10 cellular contexts compared by ENCODE assay signal in the genomic region with DNA sequence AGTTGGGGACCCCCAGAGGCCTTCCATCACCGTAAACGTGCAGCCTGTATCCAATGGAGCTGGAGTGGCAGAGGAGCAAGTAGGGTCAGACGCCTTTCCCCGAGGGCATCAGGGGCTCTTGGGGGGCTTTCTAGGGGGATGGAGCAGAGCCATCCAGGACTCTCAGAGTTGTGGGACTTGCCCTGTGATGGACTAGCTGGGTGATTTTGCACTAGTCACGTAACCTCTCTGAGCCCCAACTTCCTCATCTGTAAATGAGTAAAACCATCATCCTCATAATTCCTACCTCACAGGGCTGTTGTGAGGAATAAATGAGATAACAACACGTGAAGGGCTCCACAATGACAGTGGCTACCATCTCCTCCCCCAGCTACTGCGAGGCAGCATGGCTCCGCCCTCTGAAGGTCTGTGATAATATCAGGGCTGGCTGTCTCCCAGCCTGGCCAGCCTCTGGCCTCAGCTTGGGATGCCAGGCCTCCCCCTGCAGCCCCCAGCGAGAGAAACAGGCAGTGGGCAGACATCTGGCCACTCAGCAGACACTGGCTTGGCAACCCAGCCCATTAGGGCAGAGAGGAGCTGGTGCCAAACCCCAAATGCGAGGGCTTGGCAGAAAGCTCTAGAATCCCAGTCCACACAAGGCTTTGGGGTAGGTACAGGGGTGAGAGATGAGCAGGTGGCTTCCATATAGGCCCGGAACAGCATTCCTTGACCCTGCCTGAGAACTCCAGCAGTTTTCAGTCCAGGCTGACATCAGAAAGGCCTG. TPM values are rescaled to one million over a fixed set of nuclear protein-coding genes. Genes with fewer than 3 reads are reported as not detected.
DNase-seq lines count a peak whose midpoint lies in the region; ATAC-seq, FAIRE-seq and TF ChIP-seq lines count a peak whose summit lies in the region.
"Had no signal": no experiment of that assay in that cellular context is flagged by ENCODE, and none has a peak within 500 bp of the region (broad histone marks: within the 10 kb centered on the region; RNA-seq: fewer than 3 reads in every experiment).

No MANE protein-coding gene starts in this region.

- H3K4me1 ChIP-seq in ascending aorta (peaks cover 5 to 15% of the 10 kb centered on the region in 2 donors), HepG2 (ENCODE audit: insufficient read depth, low read length) (peaks cover 100% of the 10 kb centered on the region), skeletal muscle tissue (ENCODE audit: control insufficient read depth in 3 of 3, insufficient read depth in 3 of 3, low read length in 3 of 3) (peaks cover 81 to 87% (median 83%) of the 10 kb centered on the region in 3 donors)

- H3K4me3 ChIP-seq in MG63 (no peak overlapping the region), ascending aorta (no peak overlapping the region), HepG2 (replicated peaks in 1 of 3; ENCODE audit: insufficient read depth in 1 of 3, low read depth in 2 of 3, low read length in 3 of 3) (peak overlapping the region in 1 of 3 experiments; percentile 65; a peak in 2 of 6 replicates), skeletal muscle tissue (ENCODE audit: low read length in 3 of 3) (peak overlapping the region; percentile 87 to 92 (median 89))
- H3K4me3 ChIP-seq: skin epidermis had no signal

- no peak overlapping the region for H3K4me3 Mint-ChIP-seq in osteocyte (ENCODE audit: unreplicated experiment)
- H3K4me3 Mint-ChIP-seq: activated T-cell treated with anti-CD3 and anti-CD28 coated beads, Interleukin-2, amount 50 U/mL, for 24 hours had no signal

- no TSS peak for BruUV-seq in HepG2 (replicated peaks; lab: Mats Ljungman, UMichigan)

- no peak for TF ChIP-seq POLR2A in HepG2 (IDR thresholded peaks at IDR 0.05; ENCODE audit: insufficient read depth in 1 of 2, low read depth in 2 of 2, low read length in 2 of 2)

- TF ChIP-seq EP300 in HepG2 (IDR thresholded peaks at IDR 0.05; ENCODE audit: low read depth in 2 of 2, low read length in 2 of 2) (no peak), HepG2 (CRISPR knock-in tag; IDR thresholded peaks at IDR 0.05; ENCODE audit: borderline replicate concordance) (no peak)

- no peaks in the 10 kb centered on the region for H3K9me3 Mint-ChIP-seq in osteocyte (ENCODE audit: unreplicated experiment)
- H3K9me3 Mint-ChIP-seq: activated T-cell treated with anti-CD3 and anti-CD28 coated beads, Interleukin-2, amount 50 U/mL, for 24 hours had no signal

- no peak for TF ChIP-seq RAD21 in HepG2 (CRISPR knock-in tag; IDR thresholded peaks at IDR 0.05)

- peak overlapping the region; percentile 64; the same call in 1 of the 2 replicates for H3K9ac ChIP-seq in HepG2 (ENCODE audit: insufficient read depth, low read depth, low read length)
- peak overlapping the region; percentile 80 to 100 (median 100) for H3K9ac ChIP-seq in skeletal muscle tissue (ENCODE audit: low read depth in 1 of 3, low read length in 3 of 3)

- POLR2A ChIA-PET in HepG2 (lab: Yijun Ruan, JAX) = interaction anchor here (0.8 to 4.4 kb wide), 12 partner anchors 7 to 206 kb away, joined by 3 to 22 read pairs (median 8); partner anchors contain the start of genes C1QTNF5, CBL, MCAM and NLRX1

- 64% methylated on average over 5 of the region's 11 CpGs for WGBS in HepG2 (ENCODE audit: low lambda C conversion rate)

- H3K36me3 ChIP-seq in MG63 (peaks cover 15% of the 10 kb centered on the region), ascending aorta (no peaks in the 10 kb centered on the region), HepG2 (replicated peaks in 1 of 2; ENCODE audit: control insufficient read depth in 1 of 2, insufficient read depth in 2 of 2, low read length in 2 of 2) (no peaks in the 10 kb centered on the region), skeletal muscle tissue (ENCODE audit: control insufficient read depth in 3 of 3, insufficient read depth in 3 of 3, low read length in 3 of 3) (peaks cover 0 to 21% (median 0%) of the 10 kb centered on the region in 3 donors)

- CTCF ChIA-PET in HepG2 (lab: Yijun Ruan, JAX; ENCODE audit: low intra/inter-chr PET ratio, low total read pairs) = interaction anchor here (1.3 to 1.8 kb wide), 5 partner anchors 18 to 100 kb away, joined by 3 to 17 read pairs (median 5); partner anchors contain the start of gene C1QTNF5

- H3K27ac ChIP-seq in ascending aorta = peak overlapping the region; percentile 21 to 62
- peak overlapping the region; percentile 68 for H3K27ac ChIP-seq in HepG2 (ENCODE audit: extremely low read length, insufficient read depth, low read length)
- peak overlapping the region; percentile 100 for H3K27ac ChIP-seq in skeletal muscle tissue (ENCODE audit: low read depth, low read length)

- peaks cover 3% of the 10 kb centered on the region for H3K4me1 Mint-ChIP-seq in osteocyte (ENCODE audit: unreplicated experiment)

- H3K27ac Mint-ChIP-seq in osteocyte (ENCODE audit: unreplicated experiment) = no peak overlapping the region
- H3K27ac Mint-ChIP-seq: activated T-cell treated with anti-CD3 and anti-CD28 coated beads, Interleukin-2, amount 50 U/mL, for 24 hours had no signal

- H3K36me3 Mint-ChIP-seq in osteocyte (ENCODE audit: unreplicated experiment) = no peaks in the 10 kb centered on the region

- in situ Hi-C loops in HepG2 (cut with HindIII; ENCODE audit: extremely low pct_ligation_motif_present, low pct_unique_long_range_greater_than_20kb) = loop anchor here (5.0 kb wide), 2 partner anchors 38 to 97 kb away; no protein-coding TSS in a partner anchor

- H3K9me3 ChIP-seq in MG63 (no peaks in the 10 kb centered on the region), ascending aorta (no peaks in the 10 kb centered on the region), HepG2 (ENCODE audit: low read length) (no peaks in the 10 kb centered on the region), skeletal muscle tissue (ENCODE audit: control insufficient read depth in 3 of 3, low read length in 3 of 3) (no peaks in the 10 kb centered on the region)

- H3K4me2 ChIP-seq in HepG2 (ENCODE audit: low read depth, low read length) = peak overlapping the region; percentile 83

- peak; percentile 51 for DNase-seq in MG63
- peak in 1 of 2 donors; percentile 54 for DNase-seq in ascending aorta (ENCODE audit: low spot score in 2 of 2)
- no peak for DNase-seq in HepG2 (ENCODE audit: low spot score)
- no peak for DNase-seq in NCI-H2227 treated with DMSO at 0.1 percent for 48 hours (lab: John Stamatoyannopoulos, UW)
- DNase-seq in GM19239 (ENCODE audit: insufficient read length, low spot score) = no peak
- DNase-seq in NCI-H1105 (lab: John Stamatoyannopoulos, UW) = no peak
- no peak for DNase-seq in osteocyte (ENCODE audit: extremely low spot score, unreplicated experiment)

- H2AFZ ChIP-seq in HepG2 (ENCODE audit: low read length) = no peak overlapping the region

- H3K79me2 ChIP-seq in HepG2 (ENCODE audit: insufficient read depth, low read length) = peaks cover 33% of the 10 kb centered on the region

- no peak for TF ChIP-seq CTCF in ascending aorta (IDR thresholded peaks at IDR 0.05)
- no peak for TF ChIP-seq CTCF in HepG2 (CRISPR knock-in tag; IDR thresholded peaks at IDR 0.05)
- TF ChIP-seq CTCF in osteocyte (IDR thresholded peaks at IDR 0.05) = no peak

- H3K27me3 Mint-ChIP-seq in osteocyte (ENCODE audit: unreplicated experiment) = peaks cover 12% of the 10 kb centered on the region

- FAIRE-seq in HepG2 (lab: Jason Lieb, UNC) = no peak
- FAIRE-seq in GM19239 (lab: Jason Lieb, UNC) = no peak

- no peak for ATAC-seq in HepG2

- H3K27me3 ChIP-seq in MG63 (no peaks in the 10 kb centered on the region), ascending aorta (no peaks in the 10 kb centered on the region), HepG2 (ENCODE audit: control insufficient read depth in 1 of 2, insufficient read depth in 2 of 2, low read length in 2 of 2) (no peaks in the 10 kb centered on the region), skeletal muscle tissue (ENCODE audit: control insufficient read depth in 3 of 3, insufficient read depth in 3 of 3, low read length in 3 of 3) (no peaks in the 10 kb centered on the region)

- H4K20me1 ChIP-seq in HepG2 (ENCODE audit: insufficient read depth, low read length) = no peaks in the 10 kb centered on the region

- intact Hi-C loops in ascending aorta (cut with DNase I) = loop anchor here (1.0 kb wide), 1 partner anchor 19 kb away; no protein-coding TSS in a partner anchor
- intact Hi-C loops in HepG2 (cut with micrococcal nuclease; ENCODE audit: unreplicated experiment) = loop anchor here (1.0 to 2.0 kb wide), 2 partner anchors 37 to 170 kb away; no protein-coding TSS in a partner anchor

RNA-seq across cellular contexts. Expression of gene USP2, which starts 6.7 kb away (rescaled TPM):
- 2.1 TPM in 1 of 2 replicates, not detected in the other for total RNA-seq in MG63 (2014; rRNA removed; shearing (Covaris generic); ENCODE audit: low replicate concordance)
- not detected for total RNA-seq in ascending aorta
- total RNA-seq in HepG2 (2016; rRNA removed; fragmentation: Illumina TruSeq; extraction: Trizol) = 6.0 and 7.2 TPM in 2 replicates
- 1.1 and 1.7 TPM in 2 replicates for total RNA-seq in HepG2 (2016; cell fraction: cytosol; rRNA removed; fragmentation: Illumina TruSeq; extraction: Trizol; ENCODE audit: low read depth)
- total RNA-seq in HepG2 (2016; cell fraction: insoluble cytoplasmic fraction; rRNA removed; fragmentation: Illumina TruSeq; extraction: Trizol) = 6.5 and 7.1 TPM in 2 replicates
- 5.7 and 5.9 TPM in 2 replicates for total RNA-seq in HepG2 (2016; cell fraction: membrane; rRNA removed; fragmentation: Illumina TruSeq; extraction: Trizol)
- total RNA-seq in HepG2 (2016; cell fraction: nucleus; rRNA removed; fragmentation: Illumina TruSeq; extraction: Trizol) = 5.8 and 7.8 TPM in 2 replicates
- 2.5 and 3.2 TPM in 2 replicates for polyA plus RNA-seq in HepG2 (2011; rRNA removed)
- 2.2 TPM in 2 replicates for polyA plus RNA-seq in HepG2 (2011; cell fraction: cytosol; rRNA removed)
- polyA plus RNA-seq in HepG2 (2011; cell fraction: nucleus; rRNA removed) = 4.4 and 4.7 TPM in 2 replicates
- 2.5 and 3.0 TPM in 2 replicates for polyA plus RNA-seq in HepG2 (2012)
- polyA plus RNA-seq in HepG2 (2016; cell fraction: cytosol; fragmentation: Illumina TruSeq; extraction: Trizol; ENCODE audit: low read depth) = 1.1 and 1.3 TPM in 2 replicates
- polyA plus RNA-seq in HepG2 (2016; cell fraction: insoluble cytoplasmic fraction; fragmentation: Illumina TruSeq; extraction: Trizol; ENCODE audit: low read depth) = 7.6 and 11.3 TPM in 2 replicates
- 4.1 and 4.2 TPM in 2 replicates for polyA plus RNA-seq in HepG2 (2016; cell fraction: membrane; fragmentation: Illumina TruSeq; extraction: Trizol; ENCODE audit: low read depth)
- 22.1 and 23.0 TPM in 2 replicates for polyA plus RNA-seq in HepG2 (2016; cell fraction: nucleus; fragmentation: Illumina TruSeq; extraction: Trizol; ENCODE audit: insufficient read depth, low read depth)
- 5.4 and 5.9 TPM in 2 replicates for polyA minus RNA-seq in HepG2 (2011; rRNA and poly(A)+ RNA removed; ENCODE audit: low replicate concordance)
- 4.0 and 5.4 TPM in 2 replicates for polyA minus RNA-seq in HepG2 (2011; cell fraction: cytosol; rRNA and poly(A)+ RNA removed)
- polyA minus RNA-seq in HepG2 (2011; cell fraction: nucleus; rRNA and poly(A)+ RNA removed) = 2.4 and 5.7 TPM in 2 replicates
- 8.9 TPM for total RNA-seq in skeletal muscle tissue
- total RNA-seq in osteocyte = 0.11 and 0.24 TPM in 2 replicates

RNA-seq across cellular contexts. Expression of gene MFRP, which starts 28.3 kb away (rescaled TPM):
- not detected in 2 replicates for total RNA-seq in MG63 (2014; rRNA removed; shearing (Covaris generic); ENCODE audit: low replicate concordance)
- total RNA-seq in ascending aorta (not detected), HepG2 (2016; rRNA removed; fragmentation: Illumina TruSeq; extraction: Trizol) (not detected in 2 replicates), skeletal muscle tissue (not detected), osteocyte (not detected in 2 replicates)
- total RNA-seq in HepG2 (2016; cell fraction: cytosol; rRNA removed; fragmentation: Illumina TruSeq; extraction: Trizol; ENCODE audit: low read depth) = not detected in 2 replicates
- not detected in 2 replicates for total RNA-seq in HepG2 (2016; cell fraction: insoluble cytoplasmic fraction; rRNA removed; fragmentation: Illumina TruSeq; extraction: Trizol)
- total RNA-seq in HepG2 (2016; cell fraction: membrane; rRNA removed; fragmentation: Illumina TruSeq; extraction: Trizol) = not detected in 2 replicates
- not detected in 2 replicates for total RNA-seq in HepG2 (2016; cell fraction: nucleus; rRNA removed; fragmentation: Illumina TruSeq; extraction: Trizol)
- polyA plus RNA-seq in HepG2 (2011; rRNA removed) = not detected in 2 replicates
- not detected in 2 replicates for polyA plus RNA-seq in HepG2 (2011; cell fraction: cytosol; rRNA removed)
- polyA plus RNA-seq in HepG2 (2011; cell fraction: nucleus; rRNA removed) = not detected in 2 replicates
- polyA plus RNA-seq in HepG2 (2012) = not detected in 2 replicates
- polyA plus RNA-seq in HepG2 (2016; cell fraction: cytosol; fragmentation: Illumina TruSeq; extraction: Trizol; ENCODE audit: low read depth) = not detected in 2 replicates
- polyA plus RNA-seq in HepG2 (2016; cell fraction: insoluble cytoplasmic fraction; fragmentation: Illumina TruSeq; extraction: Trizol; ENCODE audit: low read depth) = not detected in 2 replicates
- polyA plus RNA-seq in HepG2 (2016; cell fraction: membrane; fragmentation: Illumina TruSeq; extraction: Trizol; ENCODE audit: low read depth) = not detected in 2 replicates
- not detected in 2 replicates for polyA plus RNA-seq in HepG2 (2016; cell fraction: nucleus; fragmentation: Illumina TruSeq; extraction: Trizol; ENCODE audit: insufficient read depth, low read depth)
- not detected in 2 replicates for polyA minus RNA-seq in HepG2 (2011; rRNA and poly(A)+ RNA removed; ENCODE audit: low replicate concordance)
- not detected in 2 replicates for polyA minus RNA-seq in HepG2 (2011; cell fraction: cytosol; rRNA and poly(A)+ RNA removed)
- polyA minus RNA-seq in HepG2 (2011; cell fraction: nucleus; rRNA and poly(A)+ RNA removed) = not detected in 2 replicates

RNA-seq across cellular contexts. Expression of gene C1QTNF5, which starts 34.1 kb away (rescaled TPM):
- not detected in 2 replicates for total RNA-seq in MG63 (2014; rRNA removed; shearing (Covaris generic); ENCODE audit: low replicate concordance)
- total RNA-seq in ascending aorta = 95.8 TPM
- total RNA-seq in HepG2 (2016; rRNA removed; fragmentation: Illumina TruSeq; extraction: Trizol) = 0.77 and 1.2 TPM in 2 replicates
- 0.26 and 0.40 TPM in 2 replicates for total RNA-seq in HepG2 (2016; cell fraction: cytosol; rRNA removed; fragmentation: Illumina TruSeq; extraction: Trizol; ENCODE audit: low read depth)
- 0.76 and 0.78 TPM in 2 replicates for total RNA-seq in HepG2 (2016; cell fraction: insoluble cytoplasmic fraction; rRNA removed; fragmentation: Illumina TruSeq; extraction: Trizol)
- 0.28 and 0.45 TPM in 2 replicates for total RNA-seq in HepG2 (2016; cell fraction: membrane; rRNA removed; fragmentation: Illumina TruSeq; extraction: Trizol)
- total RNA-seq in HepG2 (2016; cell fraction: nucleus; rRNA removed; fragmentation: Illumina TruSeq; extraction: Trizol) = 0.47 and 0.91 TPM in 2 replicates
- polyA plus RNA-seq in HepG2 (2011; rRNA removed) = 0.86 TPM in 2 replicates
- polyA plus RNA-seq in HepG2 (2011; cell fraction: cytosol; rRNA removed) = 0.91 and 1.1 TPM in 2 replicates
- polyA plus RNA-seq in HepG2 (2011; cell fraction: nucleus; rRNA removed) = 0.96 and 1.1 TPM in 2 replicates
- polyA plus RNA-seq in HepG2 (2012) = 0.19 and 0.53 TPM in 2 replicates
- polyA plus RNA-seq in HepG2 (2016; cell fraction: cytosol; fragmentation: Illumina TruSeq; extraction: Trizol; ENCODE audit: low read depth) = 0.25 and 0.45 TPM in 2 replicates
- 0.39 and 0.53 TPM in 2 replicates for polyA plus RNA-seq in HepG2 (2016; cell fraction: insoluble cytoplasmic fraction; fragmentation: Illumina TruSeq; extraction: Trizol; ENCODE audit: low read depth)
- polyA plus RNA-seq in HepG2 (2016; cell fraction: membrane; fragmentation: Illumina TruSeq; extraction: Trizol; ENCODE audit: low read depth) = 0.16 and 0.49 TPM in 2 replicates
- 1.1 and 1.6 TPM in 2 replicates for polyA plus RNA-seq in HepG2 (2016; cell fraction: nucleus; fragmentation: Illumina TruSeq; extraction: Trizol; ENCODE audit: insufficient read depth, low read depth)
- 0.94 TPM in 1 of 2 replicates, not detected in the other for polyA minus RNA-seq in HepG2 (2011; rRNA and poly(A)+ RNA removed; ENCODE audit: low replicate concordance)
- polyA minus RNA-seq in HepG2 (2011; cell fraction: cytosol; rRNA and poly(A)+ RNA removed) = not detected in 2 replicates
- not detected in 2 replicates for polyA minus RNA-seq in HepG2 (2011; cell fraction: nucleus; rRNA and poly(A)+ RNA removed)
- 17.2 TPM for total RNA-seq in skeletal muscle tissue
- total RNA-seq in osteocyte = 8.4 and 9.3 TPM in 2 replicates

RNA-seq across cellular contexts. Expression of gene RNF26, which starts 40.5 kb away (rescaled TPM):
- 8.5 and 23.3 TPM in 2 replicates for total RNA-seq in MG63 (2014; rRNA removed; shearing (Covaris generic); ENCODE audit: low replicate concordance)
- total RNA-seq in ascending aorta (16.8 TPM), HepG2 (2016; rRNA removed; fragmentation: Illumina TruSeq; extraction: Trizol) (11.9 and 20.8 TPM in 2 replicates), skeletal muscle tissue (2.1 TPM), osteocyte (28.9 and 30.2 TPM in 2 replicates)
- 5.1 and 5.5 TPM in 2 replicates for total RNA-seq in HepG2 (2016; cell fraction: cytosol; rRNA removed; fragmentation: Illumina TruSeq; extraction: Trizol; ENCODE audit: low read depth)
- 11.0 and 17.9 TPM in 2 replicates for total RNA-seq in HepG2 (2016; cell fraction: insoluble cytoplasmic fraction; rRNA removed; fragmentation: Illumina TruSeq; extraction: Trizol)
- 25.7 and 27.9 TPM in 2 replicates for total RNA-seq in HepG2 (2016; cell fraction: membrane; rRNA removed; fragmentation: Illumina TruSeq; extraction: Trizol)
- 16.9 and 17.9 TPM in 2 replicates for total RNA-seq in HepG2 (2016; cell fraction: nucleus; rRNA removed; fragmentation: Illumina TruSeq; extraction: Trizol)
- 26.3 and 28.8 TPM in 2 replicates for polyA plus RNA-seq in HepG2 (2011; rRNA removed)
- polyA plus RNA-seq in HepG2 (2011; cell fraction: cytosol; rRNA removed) = 33.9 and 41.8 TPM in 2 replicates
- 21.0 and 21.5 TPM in 2 replicates for polyA plus RNA-seq in HepG2 (2011; cell fraction: nucleus; rRNA removed)
- polyA plus RNA-seq in HepG2 (2012) = 29.6 and 32.1 TPM in 2 replicates
- polyA plus RNA-seq in HepG2 (2016; cell fraction: cytosol; fragmentation: Illumina TruSeq; extraction: Trizol; ENCODE audit: low read depth) = 16.4 and 19.4 TPM in 2 replicates
- polyA plus RNA-seq in HepG2 (2016; cell fraction: insoluble cytoplasmic fraction; fragmentation: Illumina TruSeq; extraction: Trizol; ENCODE audit: low read depth) = 51.2 and 62.2 TPM in 2 replicates
- 61.9 and 66.3 TPM in 2 replicates for polyA plus RNA-seq in HepG2 (2016; cell fraction: membrane; fragmentation: Illumina TruSeq; extraction: Trizol; ENCODE audit: low read depth)
- 50.4 and 51.8 TPM in 2 replicates for polyA plus RNA-seq in HepG2 (2016; cell fraction: nucleus; fragmentation: Illumina TruSeq; extraction: Trizol; ENCODE audit: insufficient read depth, low read depth)
- polyA minus RNA-seq in HepG2 (2011; rRNA and poly(A)+ RNA removed; ENCODE audit: low replicate concordance) = 92.7 and 163 TPM in 2 replicates
- 34.6 and 35.6 TPM in 2 replicates for polyA minus RNA-seq in HepG2 (2011; cell fraction: cytosol; rRNA and poly(A)+ RNA removed)
- 16.9 and 21.8 TPM in 2 replicates for polyA minus RNA-seq in HepG2 (2011; cell fraction: nucleus; rRNA and poly(A)+ RNA removed)

RNA-seq across cellular contexts. Expression of gene THY1, which starts 48.2 kb away (rescaled TPM):
- 122 and 188 TPM in 2 replicates for total RNA-seq in MG63 (2014; rRNA removed; shearing (Covaris generic); ENCODE audit: low replicate concordance)
- total RNA-seq in ascending aorta (3.5 TPM), HepG2 (2016; rRNA removed; fragmentation: Illumina TruSeq; extraction: Trizol) (not detected in 2 replicates), skeletal muscle tissue (19.8 TPM), osteocyte (11.3 and 14.0 TPM in 2 replicates)
- not detected in 2 replicates for total RNA-seq in HepG2 (2016; cell fraction: cytosol; rRNA removed; fragmentation: Illumina TruSeq; extraction: Trizol; ENCODE audit: low read depth)
- not detected in 2 replicates for total RNA-seq in HepG2 (2016; cell fraction: insoluble cytoplasmic fraction; rRNA removed; fragmentation: Illumina TruSeq; extraction: Trizol)
- total RNA-seq in HepG2 (2016; cell fraction: membrane; rRNA removed; fragmentation: Illumina TruSeq; extraction: Trizol) = not detected in 2 replicates
- not detected in 2 replicates for total RNA-seq in HepG2 (2016; cell fraction: nucleus; rRNA removed; fragmentation: Illumina TruSeq; extraction: Trizol)
- polyA plus RNA-seq in HepG2 (2011; rRNA removed) = not detected in 2 replicates
- polyA plus RNA-seq in HepG2 (2011; cell fraction: cytosol; rRNA removed) = not detected in 2 replicates
- not detected in 2 replicates for polyA plus RNA-seq in HepG2 (2011; cell fraction: nucleus; rRNA removed)
- polyA plus RNA-seq in HepG2 (2012) = not detected in 2 replicates
- not detected in 2 replicates for polyA plus RNA-seq in HepG2 (2016; cell fraction: cytosol; fragmentation: Illumina TruSeq; extraction: Trizol; ENCODE audit: low read depth)
- not detected in 2 replicates for polyA plus RNA-seq in HepG2 (2016; cell fraction: insoluble cytoplasmic fraction; fragmentation: Illumina TruSeq; extraction: Trizol; ENCODE audit: low read depth)
- polyA plus RNA-seq in HepG2 (2016; cell fraction: membrane; fragmentation: Illumina TruSeq; extraction: Trizol; ENCODE audit: low read depth) = not detected in 2 replicates
- not detected in 2 replicates for polyA plus RNA-seq in HepG2 (2016; cell fraction: nucleus; fragmentation: Illumina TruSeq; extraction: Trizol; ENCODE audit: insufficient read depth, low read depth)
- 0.28 TPM in 1 of 2 replicates, not detected in the other for polyA minus RNA-seq in HepG2 (2011; rRNA and poly(A)+ RNA removed; ENCODE audit: low replicate concordance)
- not detected in 2 replicates for polyA minus RNA-seq in HepG2 (2011; cell fraction: cytosol; rRNA and poly(A)+ RNA removed)
- polyA minus RNA-seq in HepG2 (2011; cell fraction: nucleus; rRNA and poly(A)+ RNA removed) = not detected in 2 replicates

Comparison
In these comparisons a context has a peak if more than half of its experiments do, and no peak if none do; other contexts are left out.
1. H3K4me3 ChIP-seq: peak in skeletal muscle tissue (3 of 3); none in MG63 (single experiment) and ascending aorta (0 of 2).
2. H3K27ac ChIP-seq: peak in every context shown above with its lines; median percentile 100 in skeletal muscle tissue; 68 in HepG2; 42 in ascending aorta.